In the genomic region with DNA sequence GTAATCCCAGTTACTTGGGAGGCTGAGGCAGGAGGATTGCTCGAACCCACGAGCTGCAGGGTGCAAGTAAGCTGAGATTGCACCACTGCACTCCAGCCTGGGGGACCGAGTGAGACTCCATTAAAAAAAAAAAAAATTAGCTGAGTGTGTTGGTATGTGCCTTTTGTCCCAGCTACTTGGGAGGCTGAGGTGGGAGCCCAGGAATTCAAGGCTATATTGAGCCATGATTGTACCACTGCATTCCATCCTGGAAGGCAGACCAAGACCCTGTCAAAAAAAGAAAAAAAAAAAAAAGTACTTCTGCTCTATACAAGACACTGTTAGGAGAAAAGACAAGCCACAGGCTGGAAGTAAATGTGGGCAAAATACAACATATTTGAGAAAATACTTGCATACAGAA, we compare ENCODE assay signal across 22 cellular contexts.
"Had no signal": no experiment of that assay in that cellular context is flagged by ENCODE, and none has a peak within 500 bp of the region (broad histone marks: within the 10 kb centered on the region; RNA-seq: fewer than 3 reads in every experiment).

No MANE protein-coding gene starts in this region.

- DNase-seq: activated CD4-positive, alpha-beta T cell treated with anti-CD3 and anti-CD28 coated beads for 1 hour; activated CD4-positive, alpha-beta T cell treated with anti-CD3 and anti-CD28 coated beads, Interleukin-2, amount 50 U/mL, for 1 hour; activated CD8-positive, alpha-beta T cell treated with anti-CD3 and anti-CD28 coated beads, Interleukin-2, amount 10 ng/mL, durations not matched to agents 7 days and 5 days; activated gamma-delta T cell treated with Interleukin-2 at 50 U/mL for 16 hours; activated naive CD8-positive, alpha-beta T cell treated with anti-CD3 and anti-CD28 coated beads for 36 hours; amniotic stem cell; body of pancreas; effector CD8-positive, alpha-beta T cell; foreskin keratinocyte; kidney glomerular epithelial cell; left ventricle myocardium inferior; nephron progenitor cell; right lobe of liver; small intestine; stimulated activated CD4-positive, alpha-beta T cell treated with anti-CD3 and anti-CD28 coated beads, Interleukin-2, amount 100 ng/mL, for 24 hours; stimulated activated naive CD4-positive, alpha-beta T cell treated with Interleukin-2 at 50 U/mL for 16 hours; T-helper 1 cell; T-helper 9 cell had no signal

- ATAC-seq: activated CD8-positive, alpha-beta T cell treated with anti-CD3 and anti-CD28 coated beads, Interleukin-2, amount 10 ng/mL, durations not matched to agents 7 days and 5 days; body of pancreas; foreskin keratinocyte; right lobe of liver; upper lobe of right lung had no signal

- H3K27me3 Mint-ChIP-seq: activated naive CD8-positive, alpha-beta T cell treated with anti-CD3 and anti-CD28 coated beads for 36 hours; dendritic cell treated with granulocyte-macrophage colony-stimulating factor and Interleukin-4, amounts not matched to agents 40 ng/mL and 50 ng/mL, for 4 days had no signal

- H3K9me3 Mint-ChIP-seq: activated T-helper 1 cell treated with anti-CD3 and anti-CD28 coated beads, Interleukin-12 subunit alpha, Interleukin-12 subunit beta, Interleukin-2, Interleukin-4 antibody, amounts not matched to agents 30 ng/mL and 10 ng/mL and 1 ng/mL, durations not matched to agents 14 hours and 24 hours and 36 hours; dendritic cell treated with granulocyte-macrophage colony-stimulating factor and Interleukin-4, amounts not matched to agents 40 ng/mL and 50 ng/mL, for 4 days; mesothelial cell of epicardium had no signal

- H3K27ac Mint-ChIP-seq: activated CD8-positive, alpha-beta T cell treated with anti-CD3 and anti-CD28 coated beads, Interleukin-2, amount 10 ng/mL, durations not matched to agents 7 days and 5 days; activated naive CD8-positive, alpha-beta T cell treated with anti-CD3 and anti-CD28 coated beads for 36 hours; activated T-helper 1 cell treated with anti-CD3 and anti-CD28 coated beads, Interleukin-12 subunit alpha, Interleukin-12 subunit beta, Interleukin-2, Interleukin-4 antibody, amounts not matched to agents 30 ng/mL and 10 ng/mL and 1 ng/mL, durations not matched to agents 14 hours and 24 hours and 36 hours; dendritic cell treated with granulocyte-macrophage colony-stimulating factor and Interleukin-4, amounts not matched to agents 40 ng/mL and 50 ng/mL, for 4 days; mesothelial cell of epicardium; nephron progenitor cell had no signal

- H3K4me3 Mint-ChIP-seq: activated CD8-positive, alpha-beta T cell treated with anti-CD3 and anti-CD28 coated beads, Interleukin-2, amount 10 ng/mL, durations not matched to agents 7 days and 5 days; activated naive CD8-positive, alpha-beta T cell treated with anti-CD3 and anti-CD28 coated beads for 36 hours; activated T-helper 1 cell treated with anti-CD3 and anti-CD28 coated beads, Interleukin-12 subunit alpha, Interleukin-12 subunit beta, Interleukin-2, Interleukin-4 antibody, amounts not matched to agents 30 ng/mL and 10 ng/mL and 1 ng/mL, durations not matched to agents 14 hours and 24 hours and 36 hours; dendritic cell treated with granulocyte-macrophage colony-stimulating factor and Interleukin-4, amounts not matched to agents 40 ng/mL and 50 ng/mL, for 4 days; mesothelial cell of epicardium; nephron progenitor cell had no signal
